ENCODE assay signal across 8 cellular contexts in genomic region chr17:28357061-28357900, GRCh38. TPM values are rescaled to one million over a fixed set of nuclear protein-coding genes. Genes with fewer than 3 reads are reported as not detected.
DNase-seq lines count a peak whose midpoint lies in the region; ATAC-seq lines count a peak whose summit lies in the region.

Gene POLDIP2 (minus strand): TSS chr17:28357527. CDS start chr17:28357448, 79 bp downstream.

- peaks cover 24 to 35% (median 25%) of the 10 kb centered on the region in 3 donors for H3K4me1 Mint-ChIP-seq in CD8-positive, alpha-beta memory T cell

- peak; percentile 93 to 97 (median 95) for DNase-seq in CD8-positive, alpha-beta memory T cell
- peak; percentile 91 for DNase-seq in HPDE6-E6E7 (ENCODE audit: extremely low spot score)
- DNase-seq in NK-92 treated with Interleukin-12 subunit alpha and Interleukin-12 subunit beta, amount 100 ng/mL, for 24 hours (lab: John Stamatoyannopoulos, UW) = peak; percentile 89
- peak; percentile 97 for DNase-seq in activated CD8-positive, alpha-beta memory T cell treated with anti-CD3 and anti-CD28 coated beads for 24 hours
- peak; percentile 93 for DNase-seq in effector CD4-positive, alpha-beta T cell
- peak; percentile 95 for DNase-seq in medulla oblongata (ENCODE audit: extremely low spot score)
- peak; percentile 90 to 94 (median 92) for DNase-seq in stimulated activated CD4-positive, alpha-beta T cell treated with anti-CD3 and anti-CD28 coated beads, TNF-alpha, amount 100 ng/mL, for 48 hours (ENCODE audit: low read depth in 3 of 3)

- peak within 1 kb of the TSS; percentile 91 to 96 (median 93) for H3K4me3 Mint-ChIP-seq in CD8-positive, alpha-beta memory T cell

- ATAC-seq in GM19467 (IDR thresholded peaks at IDR 0.05; ENCODE audit: unreplicated experiment) = peak; percentile 96

- H3K27ac ChIP-seq in CD8-positive, alpha-beta memory T cell (ENCODE audit: low read depth, low read length) = peak within 1 kb of the TSS; percentile 81

- peaks cover 0 to 69% (median 11%) of the 10 kb centered on the region in 3 donors for H3K36me3 Mint-ChIP-seq in CD8-positive, alpha-beta memory T cell

- no peaks in the 10 kb centered on the region for H3K9me3 ChIP-seq in CD8-positive, alpha-beta memory T cell (ENCODE audit: low read length)

- H3K27me3 ChIP-seq in CD8-positive, alpha-beta memory T cell (ENCODE audit: insufficient read depth, low read length, poor library complexity, severe bottlenecking) = no peaks in the 10 kb centered on the region

- H3K9me3 Mint-ChIP-seq in CD8-positive, alpha-beta memory T cell = no peaks in the 10 kb centered on the region

- no peaks in the 10 kb centered on the region for H3K27me3 Mint-ChIP-seq in CD8-positive, alpha-beta memory T cell

- POLR2A ChIA-PET in CD8-positive, alpha-beta memory T cell (lab: Charles Lee) = interaction anchor here (0.6 to 5.4 kb wide), 9 partner anchors 10 to 594 kb away, joined by 3 to 62 read pairs (median 7); partner anchors contain the start of genes IFT20, PHF12, RPL23A and SARM1

- H3K36me3 ChIP-seq in CD8-positive, alpha-beta memory T cell (ENCODE audit: insufficient read depth, low read length) = peaks cover 49% of the 10 kb centered on the region

- H3K4me1 ChIP-seq in CD8-positive, alpha-beta memory T cell (ENCODE audit: insufficient read depth, low read length) = peaks cover 22% of the 10 kb centered on the region

- peak within 1 kb of the TSS; percentile 89 for H3K4me3 ChIP-seq in CD8-positive, alpha-beta memory T cell (ENCODE audit: low read length)

- CTCF ChIA-PET in CD8-positive, alpha-beta memory T cell (lab: Charles Lee) = interaction anchor here (1.0 to 4.5 kb wide), 8 partner anchors 13 to 50 kb away, joined by 3 to 30 read pairs (median 4); partner anchors contain the start of genes IFT20, TMEM97, TNFAIP1 and VTN

- H3K27ac Mint-ChIP-seq in CD8-positive, alpha-beta memory T cell = peak within 1 kb of the TSS; percentile 92 to 98 (median 96)

RNA-seq across cellular contexts. Expression of gene POLDIP2, which starts in this region (rescaled TPM):
- total RNA-seq in CD8-positive, alpha-beta memory T cell = 100 to 1,000 TPM; 134 to 135 TPM
- polyA plus RNA-seq in CD8-positive, alpha-beta memory T cell = 81.1 TPM

Comparison
In these comparisons a context has a peak if more than half of its experiments do, and no peak if none do; other contexts are left out.
1. Peak in every context shown above with its lines: DNase-seq, ATAC-seq, H3K4me3 ChIP-seq and H3K27ac ChIP-seq.